In genomic region chr6:133888931-133889556, GRCh38 we compare ENCODE assay signal across 7 cellular contexts. TPM values are rescaled to one million over a fixed set of nuclear protein-coding genes. Genes with fewer than 3 reads are reported as not detected.
DNase-seq lines count a peak whose midpoint lies in the region; ATAC-seq and TF ChIP-seq lines count a peak whose summit lies in the region.

Gene TCF21 (plus strand): TSS chr6:133889113. CDS start chr6:133889398, 285 bp downstream.

- H3K27me3 Mint-ChIP-seq in stimulated activated memory B cell treated with anti-CD40 and anti-IgM and Interleukin-4, amounts not matched to agents 10 μg/mL and 1 μg/mL and 100 μg/mL, for 72 hours = peaks cover 85% of the 10 kb centered on the region

- no peak for TF ChIP-seq CTCF in colonic mucosa (IDR thresholded peaks at IDR 0.05)
- no peak for TF ChIP-seq CTCF in left lung (IDR thresholded peaks at IDR 0.05)

- H3K27ac Mint-ChIP-seq in stimulated activated memory B cell treated with anti-CD40 and anti-IgM and Interleukin-4, amounts not matched to agents 10 μg/mL and 1 μg/mL and 100 μg/mL, for 72 hours = no peak within 1 kb of the TSS

- intact Hi-C loops in colonic mucosa (cut with DNase I) (no loop called here), left lung (cut with DNase I) (no loop called here)

- ATAC-seq in left lung = peak; percentile 78
- ATAC-seq in stimulated activated memory B cell treated with anti-CD40 and anti-IgM and Interleukin-4, amounts not matched to agents 10 μg/mL and 1 μg/mL and 100 μg/mL, for 72 hours = no peak
- no peak for ATAC-seq in GM18517 (IDR thresholded peaks at IDR 0.05; ENCODE audit: unreplicated experiment)

- H3K27me3 ChIP-seq in HUES6 (ENCODE audit: control insufficient read depth, insufficient read depth, low read length) = peaks cover 91% of the 10 kb centered on the region
- peaks cover 53% of the 10 kb centered on the region for H3K27me3 ChIP-seq in colonic mucosa
- H3K27me3 ChIP-seq in left lung = peaks cover 51 to 100% of the 10 kb centered on the region in 2 donors

- H3K9ac ChIP-seq in HUES6 (ENCODE audit: low read length) = peak within 1 kb of the TSS; percentile 60
- H3K9ac ChIP-seq in colonic mucosa (ENCODE audit: low read depth in 2 of 2, low read length in 2 of 2) = peak within 1 kb of the TSS; percentile 62 to 79

- no peaks in the 10 kb centered on the region for H3K9me3 ChIP-seq in HUES6 (ENCODE audit: control insufficient read depth, insufficient read depth, low read depth, low read length)
- no peaks in the 10 kb centered on the region for H3K9me3 ChIP-seq in colonic mucosa
- H3K9me3 ChIP-seq in left lung = no peaks in the 10 kb centered on the region

- DNase-seq in colonic mucosa (peak; percentile 38), left lung (no peak), NCI-H2107 treated with DMSO at 0.1 percent for 48 hours (lab: John Stamatoyannopoulos, UW; ENCODE audit: unreplicated experiment) (no peak), Kasumi-1 (lab: John Stamatoyannopoulos, UW) (no peak)

- H3K36me3 Mint-ChIP-seq in stimulated activated memory B cell treated with anti-CD40 and anti-IgM and Interleukin-4, amounts not matched to agents 10 μg/mL and 1 μg/mL and 100 μg/mL, for 72 hours = no peaks in the 10 kb centered on the region

- peak within 1 kb of the TSS; percentile 49 for H3K4me3 Mint-ChIP-seq in stimulated activated memory B cell treated with anti-CD40 and anti-IgM and Interleukin-4, amounts not matched to agents 10 μg/mL and 1 μg/mL and 100 μg/mL, for 72 hours

- H3K4me1 ChIP-seq in HUES6 (ENCODE audit: control insufficient read depth, insufficient read depth, low read length) (peaks cover 26% of the 10 kb centered on the region), colonic mucosa (no peaks in the 10 kb centered on the region), left lung (no peaks in the 10 kb centered on the region)

- peaks cover 2% of the 10 kb centered on the region for H3K9me3 Mint-ChIP-seq in stimulated activated memory B cell treated with anti-CD40 and anti-IgM and Interleukin-4, amounts not matched to agents 10 μg/mL and 1 μg/mL and 100 μg/mL, for 72 hours

- H3K36me3 ChIP-seq in HUES6 (ENCODE audit: control insufficient read depth, insufficient read depth, low read length) (no peaks in the 10 kb centered on the region), colonic mucosa (no peaks in the 10 kb centered on the region), left lung (no peaks in the 10 kb centered on the region)

- H3K4me3 ChIP-seq in HUES6 (ENCODE audit: low read depth, low read length) (peak within 1 kb of the TSS; percentile 67), colonic mucosa (peak within 1 kb of the TSS; percentile 38), left lung (peak within 1 kb of the TSS; percentile 23 to 37)

- peaks cover 40% of the 10 kb centered on the region for H3K4me1 Mint-ChIP-seq in stimulated activated memory B cell treated with anti-CD40 and anti-IgM and Interleukin-4, amounts not matched to agents 10 μg/mL and 1 μg/mL and 100 μg/mL, for 72 hours

- no peak within 1 kb of the TSS for H3K27ac ChIP-seq in HUES6 (ENCODE audit: low read depth, low read length)
- H3K27ac ChIP-seq in colonic mucosa = peak within 1 kb of the TSS; percentile 74
- H3K27ac ChIP-seq in left lung = peak within 1 kb of the TSS; percentile 71 to 84

RNA-seq across cellular contexts. Expression of gene TCF21, which starts in this region (rescaled TPM):
- total RNA-seq in colonic mucosa = 1 to 10 TPM; 4.4 to 5.1 TPM
- 10 to 100 TPM; 21.7 to 41.6 TPM for total RNA-seq in left lung
